In genomic region chr1:157419845-157420542, GRCh38 we compare ENCODE assay signal across 32 cellular contexts.
"Had no signal": no experiment of that assay in that cellular context is flagged by ENCODE, and none has a peak within 500 bp of the region (broad histone marks: within the 10 kb centered on the region; RNA-seq: fewer than 3 reads in every experiment).

No MANE protein-coding gene starts in this region.

- H2AFZ ChIP-seq: neural progenitor cell had no signal

- H3K4me1 Mint-ChIP-seq: endodermal cell; nephron; neural progenitor cell; stimulated activated memory B cell treated with anti-CD40 and anti-IgM and Interleukin-4, amounts not matched to agents 10 μg/mL and 1 μg/mL and 100 μg/mL, for 72 hours had no signal

- H3K4me2 ChIP-seq: neural progenitor cell had no signal

- H3K4me3 ChIP-seq: dorsolateral prefrontal cortex, heart right ventricle, left lung, neural progenitor cell, ovary, psoas muscle, skin epidermis, spleen, testis, tibial artery had no signal

- H3K9me3 Mint-ChIP-seq: endodermal cell; naive thymus-derived CD4-positive, alpha-beta T cell; nephron; neural progenitor cell; stimulated activated memory B cell treated with anti-CD40 and anti-IgM and Interleukin-4, amounts not matched to agents 10 μg/mL and 1 μg/mL and 100 μg/mL, for 72 hours; type B pancreatic cell had no signal

- H3K27me3 ChIP-seq: foreskin keratinocyte, left lung, neural progenitor cell, ovary, testis had no signal

- ATAC-seq: esophagus mucosa; foreskin keratinocyte; heart right ventricle; left cardiac atrium; left lung; naive thymus-derived CD4-positive, alpha-beta T cell; psoas muscle; right cardiac atrium; stimulated activated memory B cell treated with anti-CD40 and anti-IgM and Interleukin-4, amounts not matched to agents 10 μg/mL and 1 μg/mL and 100 μg/mL, for 72 hours; stimulated activated naive CD8-positive, alpha-beta T cell treated with anti-CD3 and anti-CD28 coated beads, Interleukin-15, Interleukin-2, amounts not matched to agents 100 U/mL and 50 U/mL, for 24 hours had no signal

- H3K36me3 Mint-ChIP-seq: naive thymus-derived CD4-positive, alpha-beta T cell; neural progenitor cell; stimulated activated memory B cell treated with anti-CD40 and anti-IgM and Interleukin-4, amounts not matched to agents 10 μg/mL and 1 μg/mL and 100 μg/mL, for 72 hours; type B pancreatic cell had no signal

- H3K27ac Mint-ChIP-seq: endodermal cell; naive thymus-derived CD4-positive, alpha-beta T cell; nephron; neural progenitor cell; stimulated activated memory B cell treated with anti-CD40 and anti-IgM and Interleukin-4, amounts not matched to agents 10 μg/mL and 1 μg/mL and 100 μg/mL, for 72 hours; type B pancreatic cell had no signal

- DNase-seq: dorsolateral prefrontal cortex; effector CD8-positive, alpha-beta T cell; endodermal cell; foreskin keratinocyte; glutamatergic neuron; heart right ventricle; hippocampal formation; left cardiac atrium; left lung; mesenchymal stem cell; midbrain; naive thymus-derived CD4-positive, alpha-beta T cell; nucleus accumbens; ovary; posterior cingulate gyrus; psoas muscle; right cardiac atrium; spleen; stimulated activated CD4-positive, alpha-beta T cell treated with anti-CD3 and anti-CD28 coated beads, Interleukin-4, amount 100 ng/mL, for 4 hours; stimulated activated naive CD8-positive, alpha-beta T cell treated with anti-CD3 and anti-CD28 coated beads, Interleukin-15, Interleukin-2, amounts not matched to agents 100 U/mL and 50 U/mL, for 24 hours; substantia nigra; testis; tibial artery had no signal

- H3K9ac ChIP-seq: neural progenitor cell had no signal

- H3K27ac ChIP-seq: dorsolateral prefrontal cortex, epithelial cell of prostate, foreskin keratinocyte, heart right ventricle, left lung, neural progenitor cell, ovary, psoas muscle, skin epidermis, spleen, testis, tibial artery had no signal

- FAIRE-seq: colon, islet of Langerhans had no signal

- H3K36me3 ChIP-seq: heart right ventricle, left lung, neural progenitor cell, ovary, spleen, tibial artery had no signal

- H3K4me3 Mint-ChIP-seq: endodermal cell; naive thymus-derived CD4-positive, alpha-beta T cell; nephron; neural progenitor cell; stimulated activated memory B cell treated with anti-CD40 and anti-IgM and Interleukin-4, amounts not matched to agents 10 μg/mL and 1 μg/mL and 100 μg/mL, for 72 hours; type B pancreatic cell had no signal

- H3K9me3 ChIP-seq: left lung, ovary, psoas muscle, testis, tibial artery had no signal

- H3K4me1 ChIP-seq: foreskin keratinocyte, heart right ventricle, left lung, neural progenitor cell, psoas muscle, spleen, testis, tibial artery had no signal
